20 cellular contexts compared by ENCODE assay signal in the genomic region with DNA sequence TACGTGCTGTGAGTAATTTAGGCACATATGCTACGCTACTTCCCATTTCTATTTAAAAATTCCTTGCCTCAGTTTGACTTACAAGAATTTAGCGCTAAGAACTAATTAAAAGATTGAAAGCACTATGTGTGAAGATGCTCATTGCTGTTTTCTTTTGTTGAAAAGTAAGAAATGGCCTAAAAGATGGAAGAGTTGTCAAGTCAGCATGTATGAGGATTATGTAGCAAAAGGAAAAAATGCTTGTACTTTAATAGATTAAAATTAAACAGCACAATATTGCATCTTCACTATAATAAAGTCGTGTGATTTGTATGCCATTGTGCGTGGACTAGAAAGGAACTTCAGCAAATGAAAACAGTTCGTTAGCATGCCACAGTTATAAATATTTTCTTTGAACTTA.
A peak's percentile ranks its signal among the peaks of the same experiment; 100 is the strongest.
DNase-seq lines count a peak whose midpoint lies in the region; ATAC-seq, FAIRE-seq and TF ChIP-seq lines count a peak whose summit lies in the region.
"Had no signal": no experiment of that assay in that cellular context is flagged by ENCODE, and none has a peak within 500 bp of the region (broad histone marks: within the 10 kb centered on the region; RNA-seq: fewer than 3 reads in every experiment).

No MANE protein-coding gene starts in this region.

- H3K4me2 ChIP-seq in OCI-LY7 (ENCODE audit: low read length) = no peak overlapping the region
- no peak overlapping the region for H3K4me2 ChIP-seq in K562 (ENCODE audit: insufficient read depth, low read length)
- no peak overlapping the region for H3K4me2 ChIP-seq in hepatocyte
- H3K4me2 ChIP-seq: GM23338 had no signal

- H3K27ac ChIP-seq in CD4-positive, alpha-beta T cell (ENCODE audit: low read depth, low read length) = no peak overlapping the region
- H3K27ac ChIP-seq in OCI-LY7 (ENCODE audit: low read depth, low read length, poor library complexity, severe bottlenecking) = no peak overlapping the region
- no peak overlapping the region for H3K27ac ChIP-seq in K562 (ENCODE audit: extremely low read depth, low read depth, low read length)
- H3K27ac ChIP-seq in hepatocyte = no peak overlapping the region
- H3K27ac ChIP-seq: C4-2B, HL-60 had no signal

- H3K79me2 ChIP-seq in OCI-LY7 (ENCODE audit: insufficient read depth, low read depth, low read length) = no peaks in the 10 kb centered on the region
- no peaks in the 10 kb centered on the region for H3K79me2 ChIP-seq in K562 (ENCODE audit: control insufficient read depth, insufficient read depth, low read length)
- H3K79me2 ChIP-seq in hepatocyte = no peaks in the 10 kb centered on the region

- H3K9ac ChIP-seq in K562 (ENCODE audit: insufficient read depth in 1 of 2, low read depth in 2 of 2, low read length in 2 of 2) = no peak overlapping the region

- H3K36me3 Mint-ChIP-seq in activated naive CD8-positive, alpha-beta T cell = peaks cover 9% of the 10 kb centered on the region
- H3K36me3 Mint-ChIP-seq in activated naive CD8-positive, alpha-beta T cell treated with anti-CD3 and anti-CD28 coated beads, Interleukin-2, amount 50 U/mL, for 24 hours (ENCODE audit: low read depth) = peaks cover 40% of the 10 kb centered on the region
- H3K36me3 Mint-ChIP-seq in CD4-positive, alpha-beta T cell (ENCODE audit: low read depth) = peaks cover 90% of the 10 kb centered on the region
- peaks cover 60 to 68% of the 10 kb centered on the region in 2 donors for H3K36me3 Mint-ChIP-seq in CD14-positive monocyte

- TF ChIP-seq RAD21 in K562 (CRISPR knock-in tag; conservative IDR thresholded peaks at IDR 0.05 in 1 of 2, IDR thresholded peaks at IDR 0.05 in 1 of 2) = no peak

- no peaks in the 10 kb centered on the region for H4K20me1 ChIP-seq in OCI-LY7 (ENCODE audit: insufficient read depth, low read length)
- H4K20me1 ChIP-seq in K562 (replicated peaks; ENCODE audit: control insufficient read depth, insufficient read depth, low read length) = no peaks in the 10 kb centered on the region
- no peaks in the 10 kb centered on the region for H4K20me1 ChIP-seq in hepatocyte (ENCODE audit: insufficient read depth, poor library complexity, severe bottlenecking)

- no peak for DNase-seq in activated naive CD8-positive, alpha-beta T cell treated with anti-CD3 and anti-CD28 coated beads, Interleukin-2, amount 50 U/mL, for 24 hours
- no peak for DNase-seq in CD4-positive, alpha-beta T cell
- no peak for DNase-seq in OCI-LY7 (ENCODE audit: low spot score)
- no peak for DNase-seq in K562 (ENCODE audit: extremely low read depth in 1 of 4, low spot score in 3 of 4)
- no peak for DNase-seq in CD14-positive monocyte (ENCODE audit: low spot score)
- DNase-seq in hepatocyte (ENCODE audit: low spot score) = no peak
- no peak for DNase-seq in stimulated activated CD8-positive, alpha-beta memory T cell treated with anti-CD3 and anti-CD28 coated beads, Interleukin-4, amount 100 ng/mL, for 48 hours
- DNase-seq: AML-193; Calu3; CD8-positive, alpha-beta T cell; DMS79 treated with DMSO at 0.1 percent for 48 hours; GF-D8; HCEC 1CT had no signal

- no peaks in the 10 kb centered on the region for H3K27me3 ChIP-seq in CD4-positive, alpha-beta T cell (ENCODE audit: control insufficient read depth, insufficient read depth, low read length)
- H3K27me3 ChIP-seq in K562 (ENCODE audit: control insufficient read depth in 2 of 2, insufficient read depth in 2 of 2, low read length in 2 of 2) (no peaks in the 10 kb centered on the region), hepatocyte (no peaks in the 10 kb centered on the region)

- TF ChIP-seq CTCF in CD4-positive, alpha-beta T cell (IDR thresholded peaks at IDR 0.05) = no peak
- TF ChIP-seq CTCF in OCI-LY7 (conservative IDR thresholded peaks at IDR 0.05; ENCODE audit: low read length) (no peak), K562 (IDR thresholded peaks at IDR 0.05 in 2 of 3, conservative IDR thresholded peaks at IDR 0.05 in 1 of 3; ENCODE audit: insufficient read depth in 2 of 3, low read depth in 1 of 3, low read length in 3 of 3) (no peak), CD14-positive monocyte (IDR thresholded peaks at IDR 0.05) (no peak), hepatocyte (IDR thresholded peaks at IDR 0.05; ENCODE audit: poor library complexity) (no peak)

- TF ChIP-seq POLR2A in K562 (conservative IDR thresholded peaks at IDR 0.05) = no peak

- intact Hi-C loops in CD4-positive, alpha-beta T cell (cut with DNase I, micrococcal nuclease) = no loop called here
- intact Hi-C loops in OCI-LY7 (cut with micrococcal nuclease; ENCODE audit: unreplicated experiment) = no loop called here
- intact Hi-C loops in K562 (cut with micrococcal nuclease) = no loop called here
- intact Hi-C loops in CD14-positive monocyte (cut with micrococcal nuclease) = no loop called here

- no peak overlapping the region for H3K4me3 Mint-ChIP-seq in activated naive CD8-positive, alpha-beta T cell
- no peak overlapping the region for H3K4me3 Mint-ChIP-seq in activated naive CD8-positive, alpha-beta T cell treated with anti-CD3 and anti-CD28 coated beads, Interleukin-2, amount 50 U/mL, for 24 hours
- no peak overlapping the region for H3K4me3 Mint-ChIP-seq in CD4-positive, alpha-beta T cell
- no peak overlapping the region for H3K4me3 Mint-ChIP-seq in CD14-positive monocyte
- H3K4me3 Mint-ChIP-seq: CD8-positive, alpha-beta T cell; GM23338; IgD-negative memory B cell had no signal

- ATAC-seq in activated naive CD8-positive, alpha-beta T cell treated with anti-CD3 and anti-CD28 coated beads, Interleukin-2, amount 50 U/mL, for 24 hours = no peak
- no peak for ATAC-seq in CD4-positive, alpha-beta T cell (ENCODE audit: poor library complexity)
- ATAC-seq in K562 = no peak
- ATAC-seq: CD8-positive, alpha-beta T cell; GM23338 had no signal

- H3K9me3 ChIP-seq in CD4-positive, alpha-beta T cell (ENCODE audit: control insufficient read depth, low read length) = no peaks in the 10 kb centered on the region
- no peaks in the 10 kb centered on the region for H3K9me3 ChIP-seq in OCI-LY7 (ENCODE audit: low read length)
- no peaks in the 10 kb centered on the region for H3K9me3 ChIP-seq in K562 (replicated peaks; ENCODE audit: control insufficient read depth, insufficient read depth, low read depth, low read length)
- H3K9me3 ChIP-seq in hepatocyte (ENCODE audit: low read depth) = no peaks in the 10 kb centered on the region

- H3K4me3 ChIP-seq in OCI-LY7 (ENCODE audit: low read depth, low read length, poor library complexity, severe bottlenecking) = no peak overlapping the region
- H3K4me3 ChIP-seq in K562 = no peak overlapping the region
- H3K4me3 ChIP-seq in hepatocyte = no peak overlapping the region
- H3K4me3 ChIP-seq: GM23338 had no signal

- no peak for FAIRE-seq in K562 (lab: Jason Lieb, UNC)
- FAIRE-seq: A204.1, H54 had no signal

- peaks cover 15% of the 10 kb centered on the region for H3K4me1 Mint-ChIP-seq in activated naive CD8-positive, alpha-beta T cell (ENCODE audit: low read depth)
- peaks cover 21% of the 10 kb centered on the region for H3K4me1 Mint-ChIP-seq in activated naive CD8-positive, alpha-beta T cell treated with anti-CD3 and anti-CD28 coated beads, Interleukin-2, amount 50 U/mL, for 24 hours
- peaks cover 31% of the 10 kb centered on the region for H3K4me1 Mint-ChIP-seq in CD4-positive, alpha-beta T cell (ENCODE audit: low read depth)
- H3K4me1 Mint-ChIP-seq in CD14-positive monocyte = no peaks in the 10 kb centered on the region
- H3K4me1 Mint-ChIP-seq: IgD-negative memory B cell had no signal

- H3K9me2 ChIP-seq in OCI-LY7 (ENCODE audit: insufficient read depth, low read length) (no peaks in the 10 kb centered on the region), hepatocyte (replicated peaks; ENCODE audit: insufficient read depth) (no peaks in the 10 kb centered on the region)

- POLR2A ChIA-PET in CD4-positive, alpha-beta T cell (lab: Charles Lee) = no interaction called here
- POLR2A ChIA-PET in OCI-LY7 (lab: Charles Lee) = no interaction called here
- POLR2A ChIA-PET in K562 (lab: Yijun Ruan, JAX) = no interaction called here

- CTCF ChIA-PET in CD4-positive, alpha-beta T cell (lab: Charles Lee) = no interaction called here
- CTCF ChIA-PET in OCI-LY7 (lab: Charles Lee; ENCODE audit: unreplicated experiment) (no interaction called here), K562 (lab: Yijun Ruan, JAX; ENCODE audit: low intra/inter-chr PET ratio) (no interaction called here)

- no peak for TF ChIP-seq EP300 in K562 (IDR thresholded peaks at IDR 0.05; ENCODE audit: low read length)

- no peaks in the 10 kb centered on the region for H3K9me1 ChIP-seq in K562 (ENCODE audit: control insufficient read depth, insufficient read depth, low read length)

- TSS peak; percentile 17 for BruUV-seq in OCI-LY7 (replicated peaks; lab: Mats Ljungman, UMichigan)
- BruUV-seq in K562 (replicated peaks; lab: Mats Ljungman, UMichigan) = no TSS peak

- no peaks in the 10 kb centered on the region for H3K9me3 Mint-ChIP-seq in activated naive CD8-positive, alpha-beta T cell (ENCODE audit: low read depth)
- no peaks in the 10 kb centered on the region for H3K9me3 Mint-ChIP-seq in activated naive CD8-positive, alpha-beta T cell treated with anti-CD3 and anti-CD28 coated beads, Interleukin-2, amount 50 U/mL, for 24 hours
- no peaks in the 10 kb centered on the region for H3K9me3 Mint-ChIP-seq in CD4-positive, alpha-beta T cell
- no peaks in the 10 kb centered on the region for H3K9me3 Mint-ChIP-seq in CD14-positive monocyte
- H3K9me3 Mint-ChIP-seq: CD8-positive, alpha-beta T cell; GM23338; IgD-negative memory B cell had no signal

- no peaks in the 10 kb centered on the region for H3K27me3 Mint-ChIP-seq in activated naive CD8-positive, alpha-beta T cell
- H3K27me3 Mint-ChIP-seq in activated naive CD8-positive, alpha-beta T cell treated with anti-CD3 and anti-CD28 coated beads, Interleukin-2, amount 50 U/mL, for 24 hours = no peaks in the 10 kb centered on the region
- no peaks in the 10 kb centered on the region for H3K27me3 Mint-ChIP-seq in CD4-positive, alpha-beta T cell
- peaks cover 0 to 1% (median 0%) of the 10 kb centered on the region in 3 donors for H3K27me3 Mint-ChIP-seq in CD14-positive monocyte (ENCODE audit: low read depth in 3 of 3)
- H3K27me3 Mint-ChIP-seq: IgD-negative memory B cell had no signal

- in situ Hi-C loops in K562 (cut with MboI) = no loop called here

- H3K27ac Mint-ChIP-seq in activated naive CD8-positive, alpha-beta T cell = peak overlapping the region; percentile 37
- H3K27ac Mint-ChIP-seq in activated naive CD8-positive, alpha-beta T cell treated with anti-CD3 and anti-CD28 coated beads, Interleukin-2, amount 50 U/mL, for 24 hours = no peak overlapping the region
- peak overlapping the region; percentile 55 for H3K27ac Mint-ChIP-seq in CD4-positive, alpha-beta T cell
- H3K27ac Mint-ChIP-seq in CD14-positive monocyte = no peak overlapping the region
- H3K27ac Mint-ChIP-seq: CD8-positive, alpha-beta T cell; GM23338; IgD-negative memory B cell had no signal

- peaks cover 4% of the 10 kb centered on the region for H3K36me3 ChIP-seq in OCI-LY7 (ENCODE audit: insufficient read depth, low read length)
- peaks cover 17% of the 10 kb centered on the region; the same call in 1 of the 3 replicates for H3K36me3 ChIP-seq in K562 (ENCODE audit: control insufficient read depth, insufficient read depth, low read length)
- H3K36me3 ChIP-seq in hepatocyte (replicated peaks; ENCODE audit: insufficient read depth, low read depth) = no peaks in the 10 kb centered on the region

- H2AFZ ChIP-seq in OCI-LY7 (ENCODE audit: low read length) (no peak overlapping the region), K562 (ENCODE audit: low read depth, low read length) (no peak overlapping the region), hepatocyte (no peak overlapping the region)
- H2AFZ ChIP-seq: GM23338 had no signal

- WGBS in K562 (ENCODE audit: insufficient coverage, low coverage, missing lambda C conversion rate) = 78% methylated on average over 6 of the region's 6 CpGs
- WGBS in hepatocyte (ENCODE audit: low lambda C conversion rate, missing lambda C conversion rate) = 97% methylated on average over 6 of the region's 6 CpGs

- H3K4me1 ChIP-seq in OCI-LY7 (ENCODE audit: insufficient read depth, low read length, poor library complexity, severe bottlenecking) (no peaks in the 10 kb centered on the region), K562 (replicated peaks in 1 of 2; ENCODE audit: control insufficient read depth in 2 of 2, insufficient read depth in 2 of 2, low read length in 2 of 2) (no peaks in the 10 kb centered on the region), hepatocyte (ENCODE audit: insufficient read depth) (no peaks in the 10 kb centered on the region)

Comparison
In these comparisons a context has a peak if more than half of its experiments do, and no peak if none do; other contexts are left out.
1. H3K27ac Mint-ChIP-seq: peak in activated naive CD8-positive, alpha-beta T cell (single experiment) and CD4-positive, alpha-beta T cell (single experiment); none in activated naive CD8-positive, alpha-beta T cell treated with anti-CD3 and anti-CD28 coated beads, Interleukin-2, amount 50 U/mL, for 24 hours (single experiment) and CD14-positive monocyte (0 of 7).